6 cellular contexts compared by ENCODE assay signal in genomic region chr20:47028487-47028886, GRCh38.
"Had no signal": no experiment of that assay in that cellular context is flagged by ENCODE, and none has a peak within 500 bp of the region (broad histone marks: within the 10 kb centered on the region; RNA-seq: fewer than 3 reads in every experiment).

No MANE protein-coding gene starts in this region.

- ATAC-seq: GM23338, K562 had no signal

- DNase-seq: H9, HCEC 1CT, HFFc6, IMR-90 had no signal
